Comparison of ENCODE assay signal across 1 cellular context in genomic region chr19:13116282-13117175, GRCh38.
TF ChIP-seq lines count a peak whose summit lies in the region.

TSS of gene TRMT1 (minus strand) at chr19:13116740. CDS start at chr19:13116399, 341 bp downstream.

TF ChIP-seq in HEK293, 187 proteins besides CTCF, POLR2A, EP300 and RAD21 (continued from another document):
- TF ChIP-seq ZNF639 (tag by site-specific recombination; IDR thresholded peaks at IDR 0.05) (peak; percentile 98), ZSCAN23 (tag by site-specific recombination; IDR thresholded peaks at IDR 0.05) (peak; percentile 93), ZNF558 (tag by site-specific recombination; IDR thresholded peaks at IDR 0.05) (peak; percentile 82), WT1 (tag by site-specific recombination; IDR thresholded peaks at IDR 0.05) (peak; percentile 66; the same call in 1 of the 2 replicates), ZNF449 (tag by site-specific recombination; IDR thresholded peaks at IDR 0.05) (peak; percentile 80; the same call in 1 of the 2 replicates), ZNF184 (tag by site-specific recombination; IDR thresholded peaks at IDR 0.05) (peak; percentile 45; the same call in 1 of the 2 replicates), PRDM4 (tag by site-specific recombination; IDR thresholded peaks at IDR 0.05) (peak; percentile 77; the same call in 1 of the 2 replicates), ZBTB1 (tag by site-specific recombination; IDR thresholded peaks at IDR 0.05) (no peak), ZNF157 (tag by site-specific recombination; IDR thresholded peaks at IDR 0.05) (no peak), YY2 (tag by site-specific recombination; IDR thresholded peaks at IDR 0.05) (peak; percentile 97), ZNF341 (tag by site-specific recombination; IDR thresholded peaks at IDR 0.05; ENCODE audit: low read depth) (peak; percentile 91), GLIS1 (tag by site-specific recombination; IDR thresholded peaks at IDR 0.05) (peak; percentile 83), ZNF707 (tag by site-specific recombination; IDR thresholded peaks at IDR 0.05) (no peak), SCRT2 (tag by site-specific recombination; IDR thresholded peaks at IDR 0.05) (no peak), ZNF514 (tag by site-specific recombination; IDR thresholded peaks at IDR 0.05) (no peak), ZNF530 (tag by site-specific recombination; IDR thresholded peaks at IDR 0.05; ENCODE audit: low read depth) (no peak), KLF7 (tag by site-specific recombination; IDR thresholded peaks at IDR 0.05; ENCODE audit: borderline replicate concordance) (no peak), ZNF521 (tag by site-specific recombination; IDR thresholded peaks at IDR 0.05) (no peak), ZSCAN4 (tag by site-specific recombination; IDR thresholded peaks at IDR 0.05) (peak; percentile 52), HOXC10 (CRISPR knock-in tag; IDR thresholded peaks at IDR 0.05) (no peak), ZNF473 (tag by site-specific recombination; IDR thresholded peaks at IDR 0.05) (no peak), ZNF174 (tag by site-specific recombination; IDR thresholded peaks at IDR 0.05) (no peak), HOXA7 (CRISPR knock-in tag; IDR thresholded peaks at IDR 0.05; ENCODE audit: borderline replicate concordance) (no peak), ZNF2 (tag by site-specific recombination; IDR thresholded peaks at IDR 0.05) (peak; percentile 88; the same call in 1 of the 2 replicates), ZNF660 (tag by site-specific recombination; IDR thresholded peaks at IDR 0.05) (peak; percentile 87), ZNF394 (tag by site-specific recombination; IDR thresholded peaks at IDR 0.05; ENCODE audit: borderline replicate concordance) (peak; percentile 69; the same call in 1 of the 2 replicates), ZNF596 (tag by site-specific recombination; IDR thresholded peaks at IDR 0.05) (no peak), ZNF776 (tag by site-specific recombination; IDR thresholded peaks at IDR 0.05; ENCODE audit: borderline replicate concordance) (no peak), ZNF837 (tag by site-specific recombination; IDR thresholded peaks at IDR 0.05) (no peak), ZNF555 (tag by site-specific recombination; conservative IDR thresholded peaks at IDR 0.05) (no peak), TCF7L2 (IDR thresholded peaks at IDR 0.05; ENCODE audit: borderline replicate concordance, low read depth, low read length) (no peak), HIC1 (tag by site-specific recombination; IDR thresholded peaks at IDR 0.05) (no peak), ZNF324 (tag by site-specific recombination; IDR thresholded peaks at IDR 0.05) (peak; percentile 96), ZFP69B (tag by site-specific recombination; IDR thresholded peaks at IDR 0.05) (peak; percentile 90), MEIS1 (CRISPR knock-in tag; IDR thresholded peaks at IDR 0.05; ENCODE audit: borderline replicate concordance) (no peak), ZNF768 (tag by site-specific recombination; IDR thresholded peaks at IDR 0.05) (peak; percentile 38; the same call in 1 of the 2 replicates), ZNF404 (tag by site-specific recombination; IDR thresholded peaks at IDR 0.05) (no peak), SP2 (tag by site-specific recombination; IDR thresholded peaks at IDR 0.05) (peak; percentile 43), GLI2 (tag by site-specific recombination; IDR thresholded peaks at IDR 0.05; ENCODE audit: borderline replicate concordance, low read depth) (no peak), ZNF621 (tag by site-specific recombination; IDR thresholded peaks at IDR 0.05) (no peak), ZNF704 (tag by site-specific recombination; IDR thresholded peaks at IDR 0.05) (no peak), BCL11A (tag by site-specific recombination; IDR thresholded peaks at IDR 0.05; ENCODE audit: low read depth) (peak; percentile 49; the same call in 1 of the 2 replicates), ZNF202 (tag by site-specific recombination; IDR thresholded peaks at IDR 0.05; ENCODE audit: borderline replicate concordance) (no peak), INSM2 (tag by site-specific recombination; IDR thresholded peaks at IDR 0.05) (peak; percentile 80), ZNF513 (tag by site-specific recombination; IDR thresholded peaks at IDR 0.05) (peak; percentile 54; the same call in 1 of the 2 replicates), RBAK (tag by site-specific recombination; IDR thresholded peaks at IDR 0.05) (no peak), ZNF280D (tag by site-specific recombination; IDR thresholded peaks at IDR 0.05) (peak; percentile 12; the same call in 1 of the 2 replicates)
